ENCODE assay signal across 13 cellular contexts in the genomic region with DNA sequence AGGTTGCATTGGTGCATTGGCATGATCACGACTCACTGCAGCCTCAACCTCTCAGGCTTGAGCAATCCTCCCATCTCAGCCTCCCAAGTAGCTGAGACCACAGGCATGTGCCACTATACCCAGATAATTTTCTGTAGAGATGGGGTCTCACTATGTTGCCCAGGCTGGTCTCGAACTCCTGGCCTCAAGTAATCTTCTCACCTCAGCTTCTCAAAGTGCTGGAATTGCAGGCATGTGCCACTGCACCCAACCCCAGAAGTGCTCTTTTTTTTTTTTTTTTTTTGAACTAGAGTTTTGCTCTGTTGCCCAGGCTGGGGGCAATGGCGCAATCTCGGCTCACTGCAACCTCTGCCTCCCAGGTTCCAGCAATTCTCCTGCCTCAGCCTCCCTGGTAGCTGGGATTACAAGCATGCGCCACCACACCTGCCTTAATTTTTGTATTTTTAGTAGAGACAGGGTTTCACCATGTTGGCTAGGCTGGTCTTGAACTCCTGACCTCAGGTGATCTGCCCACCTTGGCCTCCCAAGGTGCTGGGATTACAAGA. TPM values are rescaled to one million over a fixed set of nuclear protein-coding genes. Genes with fewer than 3 reads are reported as not detected.
DNase-seq lines count a peak whose midpoint lies in the region; ATAC-seq and TF ChIP-seq lines count a peak whose summit lies in the region.
"Not testable (repeated sequence)": the region's sequence is repeated elsewhere in the genome, so short reads cannot be mapped to it uniquely, and the experiment has no call there.
"Had no signal": no experiment of that assay in that cellular context is flagged by ENCODE, and none has a peak within 500 bp of the region (broad histone marks: within the 10 kb centered on the region; RNA-seq: fewer than 3 reads in every experiment).

No MANE protein-coding gene starts in this region.

- H3K27ac ChIP-seq in esophagus muscularis mucosa (replicated peaks in 1 of 4) = not testable (repeated sequence)
- peak overlapping the region; percentile 87 for H3K27ac ChIP-seq in suprapubic skin

- not testable (repeated sequence) for H3K27ac Mint-ChIP-seq in WTC11; activated T-helper 2 cell treated with anti-CD3 and anti-CD28 coated beads, Interferon-gamma antibody, Interleukin-2, Interleukin-4, amounts not matched to agents 10 μg/mL and 5 μg/mL and 100 μg/mL, durations not matched to agents 14 hours and 24 hours and 36 hours

- CTCF ChIA-PET in WTC11 (lab: Charles Lee) = interaction anchor here (0.7 to 2.0 kb wide), 2 partner anchors 13 to 53 kb away, joined by 5 to 17 read pairs; no protein-coding TSS in a partner anchor

- not testable (repeated sequence) for DNase-seq in WTC11 (ENCODE audit: low spot score); suprapubic skin (ENCODE audit: low spot score in 2 of 2)
- peak; percentile 5 for DNase-seq in activated T-helper 2 cell treated with anti-CD3 and anti-CD28 coated beads, Interferon-gamma antibody, Interleukin-2, Interleukin-4, amounts not matched to agents 10 μg/mL and 5 μg/mL and 100 μg/mL, durations not matched to agents 14 hours and 24 hours and 36 hours (ENCODE audit: low spot score)
- DNase-seq in esophagus muscularis mucosa (ENCODE audit: extremely low spot score) = peak; percentile 55
- DNase-seq in islet precursor cell = peak; percentile 20
- peak; percentile 28 for DNase-seq in posterior vena cava (ENCODE audit: low spot score)

- not testable (repeated sequence) for TF ChIP-seq EP300 in esophagus muscularis mucosa (IDR thresholded peaks at IDR 0.05); suprapubic skin (IDR thresholded peaks at IDR 0.05)

- not testable (repeated sequence) for H3K4me3 ChIP-seq in esophagus muscularis mucosa, suprapubic skin

- H3K27me3 ChIP-seq in esophagus muscularis mucosa, suprapubic skin: not testable (repeated sequence)

- TF ChIP-seq POLR2A in esophagus muscularis mucosa (IDR thresholded peaks at IDR 0.05; ENCODE audit: low read depth); suprapubic skin (IDR thresholded peaks at IDR 0.05): not testable (repeated sequence)

- TF ChIP-seq CTCF in WTC11 (IDR thresholded peaks at IDR 0.05); esophagus muscularis mucosa (IDR thresholded peaks at IDR 0.05); suprapubic skin (IDR thresholded peaks at IDR 0.05): not testable (repeated sequence)

- not testable (repeated sequence) for H3K4me1 Mint-ChIP-seq in WTC11
- H3K4me1 Mint-ChIP-seq in activated T-helper 2 cell treated with anti-CD3 and anti-CD28 coated beads, Interferon-gamma antibody, Interleukin-2, Interleukin-4, amounts not matched to agents 10 μg/mL and 5 μg/mL and 100 μg/mL, durations not matched to agents 14 hours and 24 hours and 36 hours (ENCODE audit: low read depth) = peaks cover 10% of the 10 kb centered on the region

- WGBS in esophagus muscularis mucosa = 96% methylated on average over 5 of the region's 5 CpGs
- 94% methylated on average over 5 of the region's 5 CpGs for WGBS in suprapubic skin

- not testable (repeated sequence) for H3K4me3 Mint-ChIP-seq in WTC11; activated T-helper 2 cell treated with anti-CD3 and anti-CD28 coated beads, Interferon-gamma antibody, Interleukin-2, Interleukin-4, amounts not matched to agents 10 μg/mL and 5 μg/mL and 100 μg/mL, durations not matched to agents 14 hours and 24 hours and 36 hours (ENCODE audit: low read depth)

- ATAC-seq in WTC11 = not testable (repeated sequence)

- H3K36me3 Mint-ChIP-seq in WTC11; activated T-helper 2 cell treated with anti-CD3 and anti-CD28 coated beads, Interferon-gamma antibody, Interleukin-2, Interleukin-4, amounts not matched to agents 10 μg/mL and 5 μg/mL and 100 μg/mL, durations not matched to agents 14 hours and 24 hours and 36 hours (ENCODE audit: low read depth): not testable (repeated sequence)

- not testable (repeated sequence) for H3K27me3 Mint-ChIP-seq in WTC11 (ENCODE audit: low read depth); activated T-helper 2 cell treated with anti-CD3 and anti-CD28 coated beads, Interferon-gamma antibody, Interleukin-2, Interleukin-4, amounts not matched to agents 10 μg/mL and 5 μg/mL and 100 μg/mL, durations not matched to agents 14 hours and 24 hours and 36 hours (ENCODE audit: low read depth)

- H3K36me3 ChIP-seq in esophagus muscularis mucosa, suprapubic skin: not testable (repeated sequence)

- not testable (repeated sequence) for H3K9me3 ChIP-seq in esophagus muscularis mucosa, suprapubic skin

- intact Hi-C loops in activated T-helper 2 cell treated with anti-CD3 and anti-CD28 coated beads, Interferon-gamma antibody, Interleukin-2, Interleukin-4, amounts not matched to agents 10 μg/mL and 5 μg/mL and 100 μg/mL, durations not matched to agents 14 hours and 24 hours and 36 hours (cut with micrococcal nuclease); esophagus muscularis mucosa (cut with DNase I); posterior vena cava (cut with DNase I): not testable (repeated sequence)

- POLR2A ChIA-PET in WTC11 (lab: Charles Lee) = interaction anchor here (0.7 kb wide), 1 partner anchor 152 kb away, joined by 3 read pairs; no protein-coding TSS in a partner anchor

- H3K4me1 ChIP-seq in esophagus muscularis mucosa = peaks cover 16 to 51% (median 42%) of the 10 kb centered on the region in 4 donors
- H3K4me1 ChIP-seq in suprapubic skin = peaks cover 43% of the 10 kb centered on the region

- peaks cover 16% of the 10 kb centered on the region for H3K9me3 Mint-ChIP-seq in WTC11
- H3K9me3 Mint-ChIP-seq in activated T-helper 2 cell treated with anti-CD3 and anti-CD28 coated beads, Interferon-gamma antibody, Interleukin-2, Interleukin-4, amounts not matched to agents 10 μg/mL and 5 μg/mL and 100 μg/mL, durations not matched to agents 14 hours and 24 hours and 36 hours = not testable (repeated sequence)

TF ChIP-seq in WTC11, 78 proteins besides CTCF, POLR2A, EP300 and RAD21:
- TF ChIP-seq ZNF121 (CRISPR knock-in tag; IDR thresholded peaks at IDR 0.05) = 0 out of 2 replicates have a peak, but pooled peaks have one; percentile 18

RNA-seq across cellular contexts. Expression of gene OPN4, which starts 8.7 kb away (rescaled TPM):
- total RNA-seq in WTC11 (2021) = not detected in 3 replicates
- total RNA-seq in activated T-helper 2 cell treated with anti-CD3 and anti-CD28 coated beads, Interferon-gamma antibody, Interleukin-2, Interleukin-4, amounts not matched to agents 10 μg/mL and 5 μg/mL and 100 μg/mL, durations not matched to agents 14 hours and 24 hours and 36 hours = not detected in 2 replicates
- total RNA-seq in esophagus muscularis mucosa = under 1 TPM in 1 of 4 donors, not detected in 3; 0.32 TPM
- not detected for total RNA-seq in posterior vena cava
- total RNA-seq in suprapubic skin = under 1 TPM in 1 of 4 donors, not detected in 3; 0.34 TPM
- total RNA-seq: A673; CD4-positive, alpha-beta memory T cell; CD4-positive, CD25-positive, alpha-beta regulatory T cell; CD8-positive, alpha-beta memory T cell; Daoy; G401; GM12878 had no signal

RNA-seq across cellular contexts. Expression of gene LDB3, which starts 22.6 kb away (rescaled TPM):
- total RNA-seq in WTC11 (2021) (0.42 to 0.96 TPM (median 0.46 TPM) in 3 replicates), esophagus muscularis mucosa (10 to 100 TPM; 12.6 to 42.3 (median 21.6) TPM), posterior vena cava (10 to 100 TPM; 27.9 to 29.3 TPM), suprapubic skin (1 to 10 TPM in 1 of 4 donors, under 1 TPM in 2, not detected in 1; 0.44 to 3.2 (median 0.98) TPM)
- 0.05 TPM in 1 of 2 replicates, not detected in the other for total RNA-seq in activated T-helper 2 cell treated with anti-CD3 and anti-CD28 coated beads, Interferon-gamma antibody, Interleukin-2, Interleukin-4, amounts not matched to agents 10 μg/mL and 5 μg/mL and 100 μg/mL, durations not matched to agents 14 hours and 24 hours and 36 hours
- total RNA-seq: CD4-positive, CD25-positive, alpha-beta regulatory T cell; Daoy had no signal
